Comparison of ENCODE assay signal across 8 cellular contexts in the genomic region with DNA sequence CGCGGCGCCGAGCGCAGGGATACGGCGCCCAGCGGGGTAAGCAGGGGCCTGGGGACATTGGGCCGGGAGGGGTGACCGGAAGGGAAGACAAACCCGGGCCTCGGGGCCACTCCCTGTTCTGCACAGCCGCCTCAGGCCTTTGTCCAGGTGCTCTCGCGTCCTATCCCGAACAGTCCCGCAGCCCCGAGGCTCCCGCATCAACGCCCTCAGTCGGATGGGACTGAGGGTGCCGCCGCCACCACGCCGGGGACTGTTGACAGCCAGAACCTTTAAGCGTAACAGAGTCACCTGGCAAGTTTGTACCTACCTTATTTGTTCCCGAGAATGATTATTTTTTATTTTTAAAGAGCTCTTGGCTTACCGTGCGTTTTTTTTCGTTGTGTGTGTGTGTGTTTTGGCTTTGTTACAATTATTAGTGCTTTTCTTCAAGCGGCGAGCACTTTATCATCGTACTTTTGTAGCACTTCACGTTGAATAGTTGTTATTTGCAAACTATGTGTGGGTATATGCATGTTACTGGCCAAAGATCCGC. TPM values are rescaled to one million over a fixed set of nuclear protein-coding genes. Genes with fewer than 3 reads are reported as not detected.
DNase-seq lines count a peak whose midpoint lies in the region; ATAC-seq, FAIRE-seq and TF ChIP-seq lines count a peak whose summit lies in the region.

No MANE protein-coding gene starts in this region.

- dilution Hi-C loops in keratinocyte (cut with MboI; ENCODE audit: extremely low pct_ligation_motif_present, low sequenced_read_pairs): no loop called here

- no peaks in the 10 kb centered on the region for H3K27me3 ChIP-seq in HAP-1 (ENCODE audit: low read depth)
- no peaks in the 10 kb centered on the region for H3K27me3 ChIP-seq in adrenal gland
- no peaks in the 10 kb centered on the region for H3K27me3 ChIP-seq in keratinocyte (ENCODE audit: control insufficient read depth, extremely low read depth, insufficient read depth, low read length)
- no peaks in the 10 kb centered on the region for H3K27me3 ChIP-seq in subcutaneous abdominal adipose tissue (ENCODE audit: control insufficient read depth in 5 of 5, insufficient read depth in 4 of 5, low read length in 5 of 5)

- peak overlapping the region; percentile 83 for H3K9ac ChIP-seq in keratinocyte (ENCODE audit: control insufficient read depth, extremely low read depth, insufficient read depth, low read length)
- H3K9ac ChIP-seq in subcutaneous abdominal adipose tissue (ENCODE audit: low read length in 5 of 5): peak overlapping the region; percentile 52 to 96 (median 92)

- ATAC-seq in GM18499 (IDR thresholded peaks at IDR 0.05; ENCODE audit: insufficient read depth, unreplicated experiment): peak; percentile 15

- H4K20me1 ChIP-seq in keratinocyte (ENCODE audit: control insufficient read depth, extremely low read depth, insufficient read depth, low read length): peaks cover 9% of the 10 kb centered on the region

- peak overlapping the region; percentile 100 for H3K4me3 ChIP-seq in HAP-1
- peak overlapping the region; percentile 9 to 91 (median 87) for H3K4me3 ChIP-seq in adrenal gland
- H3K4me3 ChIP-seq in keratinocyte (ENCODE audit: control insufficient read depth in 2 of 3, extremely low read depth in 1 of 3, insufficient read depth in 2 of 3, low read depth in 1 of 3, low read length in 3 of 3): peak overlapping the region; percentile 93 to 97 (median 95)
- peak overlapping the region; percentile 81 to 95 (median 91) for H3K4me3 ChIP-seq in subcutaneous abdominal adipose tissue (ENCODE audit: low read depth in 1 of 5, low read length in 5 of 5)

- no peak for FAIRE-seq in keratinocyte (lab: Jason Lieb, UNC)

- TF ChIP-seq CTCF in adrenal gland (IDR thresholded peaks at IDR 0.05): no peak
- TF ChIP-seq CTCF in keratinocyte (optimal IDR thresholded peaks at IDR 0.05 in 1 of 3, IDR thresholded peaks at IDR 0.05 in 1 of 3, conservative IDR thresholded peaks at IDR 0.05 in 1 of 3; ENCODE audit: extremely low read depth in 1 of 3, insufficient read depth in 2 of 3, low read length in 3 of 3): no peak

- DNase-seq in HAP-1 (ENCODE audit: low spot score in 2 of 2): peak in 1 of 2 experiments; percentile 51
- DNase-seq in NCI-H146 treated with DMSO at 0.1 percent for 48 hours (lab: John Stamatoyannopoulos, UW; ENCODE audit: unreplicated experiment): peak; percentile 90
- peak in 6 of 7 donors; percentile 61 to 76 (median 67) for DNase-seq in adrenal gland
- no peak for DNase-seq in keratinocyte (ENCODE audit: low read depth, low spot score)
- no peak for DNase-seq in cortex of kidney (lab: John Stamatoyannopoulos, UW)
- no peak for DNase-seq in central memory CD4-positive, alpha-beta T cell

- 1 to 2% (median 1%) methylated on average over 18 to 35 of the region's 35 CpGs for WGBS in adrenal gland, 4 donors

- no peaks in the 10 kb centered on the region for H3K9me1 ChIP-seq in keratinocyte (ENCODE audit: control insufficient read depth, extremely low read depth, insufficient read depth, low read length)

- H2AFZ ChIP-seq in keratinocyte (ENCODE audit: control insufficient read depth, low read length): peak overlapping the region; percentile 85

- no peaks in the 10 kb centered on the region for H3K9me3 ChIP-seq in HAP-1
- no peaks in the 10 kb centered on the region for H3K9me3 ChIP-seq in adrenal gland (replicated peaks in 1 of 3)
- H3K9me3 ChIP-seq in keratinocyte (ENCODE audit: control insufficient read depth, low read depth, low read length): no peaks in the 10 kb centered on the region
- no peaks in the 10 kb centered on the region for H3K9me3 ChIP-seq in subcutaneous abdominal adipose tissue (ENCODE audit: control insufficient read depth in 5 of 5, low read length in 5 of 5)

- intact Hi-C loops in adrenal gland (cut with DNase I): no loop called here

- peaks cover 91% of the 10 kb centered on the region for H3K79me2 ChIP-seq in keratinocyte (ENCODE audit: control insufficient read depth, insufficient read depth, low read length)

- H3K27ac ChIP-seq in adrenal gland (peak overlapping the region; percentile 37 to 97 (median 94)), keratinocyte (ENCODE audit: control insufficient read depth, insufficient read depth, low read length) (peak overlapping the region; percentile 72), subcutaneous abdominal adipose tissue (ENCODE audit: low read depth, low read length) (peak overlapping the region; percentile 98)

- in situ Hi-C loops in HAP-1 (cut with MboI; ENCODE audit: low sequenced_read_pairs): no loop called here

- H3K4me1 ChIP-seq in HAP-1 (peaks cover 6% of the 10 kb centered on the region), adrenal gland (replicated peaks in 1 of 2) (peaks cover 18 to 49% of the 10 kb centered on the region in 2 donors), keratinocyte (ENCODE audit: control insufficient read depth, extremely low read depth, insufficient read depth, low read length) (peaks cover 15% of the 10 kb centered on the region), subcutaneous abdominal adipose tissue (ENCODE audit: control insufficient read depth in 5 of 5, insufficient read depth in 5 of 5, low read length in 5 of 5) (peaks cover 23 to 62% (median 57%) of the 10 kb centered on the region in 5 donors)

- H3K36me3 ChIP-seq in HAP-1 (replicated peaks): peaks cover 17% of the 10 kb centered on the region
- peaks cover 0 to 20% of the 10 kb centered on the region in 2 donors for H3K36me3 ChIP-seq in adrenal gland (replicated peaks in 1 of 2)
- H3K36me3 ChIP-seq in keratinocyte (ENCODE audit: control insufficient read depth in 2 of 2, extremely low read depth in 1 of 2, insufficient read depth in 2 of 2, low read length in 2 of 2): peaks cover 12 to 13% of the 10 kb centered on the region in 2 experiments
- peaks cover 0 to 24% (median 15%) of the 10 kb centered on the region in 5 donors for H3K36me3 ChIP-seq in subcutaneous abdominal adipose tissue (ENCODE audit: control insufficient read depth in 5 of 5, insufficient read depth in 5 of 5, low read length in 5 of 5)

- H3K4me2 ChIP-seq in keratinocyte (ENCODE audit: control insufficient read depth, extremely low read depth, insufficient read depth, low read depth, low read length): peak overlapping the region; percentile 92

- TF ChIP-seq POLR2A in adrenal gland (IDR thresholded peaks at IDR 0.05): no peak

RNA-seq across cellular contexts. Expression of a gene that starts 0.4 kb away (rescaled TPM):
- total RNA-seq in adrenal gland: 10 to 100 TPM in 7 of 8 donors, 1 to 10 TPM in 1; 4.9 to 39.2 (median 29.7) TPM
- polyA plus RNA-seq in adrenal gland: 10 to 100 TPM; 29.7 to 59.6 (median 58.8) TPM
- polyA plus RNA-seq in keratinocyte: 20.6 to 26.1 TPM (median 24.8 TPM) in 3 replicates
- 35.0 TPM for polyA plus RNA-seq in keratinocyte (2011; ENCODE audit: low read depth)
- polyA plus RNA-seq in keratinocyte (2011; cell fraction: cytosol; rRNA removed): 19.4 and 29.1 TPM in 2 replicates
- polyA plus RNA-seq in keratinocyte (2011; cell fraction: nucleus; rRNA removed): 7.3 and 7.4 TPM in 2 replicates
- 43.4 and 43.6 TPM in 2 replicates for polyA plus RNA-seq in keratinocyte (2012; ENCODE audit: low replicate concordance)
- polyA minus RNA-seq in keratinocyte: 5.1 to 8.4 TPM (median 7.2 TPM) in 3 replicates
- polyA minus RNA-seq in keratinocyte (2011; cell fraction: cytosol; rRNA and poly(A)+ RNA removed): 14.8 TPM
- 3.4 and 8.8 TPM in 2 replicates for polyA minus RNA-seq in keratinocyte (2011; cell fraction: nucleus; rRNA and poly(A)+ RNA removed)

RNA-seq across cellular contexts. Expression of a gene that starts 0.7 kb away (rescaled TPM):
- total RNA-seq in adrenal gland: 10 to 100 TPM; 17.8 to 33.5 (median 25.7) TPM
- polyA plus RNA-seq in adrenal gland (10 to 100 TPM in 1 of 3 donors, 1 to 10 TPM in 2; 5.2 to 28.4 (median 5.6) TPM), keratinocyte (6.9 to 14.4 TPM (median 13.8 TPM) in 3 replicates)
- polyA plus RNA-seq in keratinocyte (2011; ENCODE audit: low read depth): 120 TPM
- polyA plus RNA-seq in keratinocyte (2011; cell fraction: cytosol; rRNA removed): 9.5 and 14.2 TPM in 2 replicates
- polyA plus RNA-seq in keratinocyte (2011; cell fraction: nucleus; rRNA removed): 16.5 and 19.6 TPM in 2 replicates
- polyA plus RNA-seq in keratinocyte (2012; ENCODE audit: low replicate concordance): 20.1 and 21.2 TPM in 2 replicates
- polyA minus RNA-seq in keratinocyte: 9.9 to 18.6 TPM (median 13.9 TPM) in 3 replicates
- 12.7 TPM for polyA minus RNA-seq in keratinocyte (2011; cell fraction: cytosol; rRNA and poly(A)+ RNA removed)
- polyA minus RNA-seq in keratinocyte (2011; cell fraction: nucleus; rRNA and poly(A)+ RNA removed): 9.3 and 17.5 TPM in 2 replicates

RNA-seq across cellular contexts. Expression of a gene that starts 34.2 kb away (rescaled TPM):
- 10 to 100 TPM in 7 of 8 donors, 1 to 10 TPM in 1; 9.7 to 18.1 (median 13.5) TPM for total RNA-seq in adrenal gland
- polyA plus RNA-seq in adrenal gland (10 to 100 TPM in 2 of 3 donors, 1 to 10 TPM in 1; 2.5 to 26.0 (median 17.1) TPM), keratinocyte (4.4 to 8.9 TPM (median 5.9 TPM) in 3 replicates)
- 0.64 TPM for polyA plus RNA-seq in keratinocyte (2011; ENCODE audit: low read depth)
- polyA plus RNA-seq in keratinocyte (2011; cell fraction: cytosol; rRNA removed): 3.7 and 9.9 TPM in 2 replicates
- polyA plus RNA-seq in keratinocyte (2011; cell fraction: nucleus; rRNA removed): 8.1 and 10.7 TPM in 2 replicates
- polyA plus RNA-seq in keratinocyte (2012; ENCODE audit: low replicate concordance): 5.2 and 10.0 TPM in 2 replicates
- 2.1 to 5.0 TPM (median 3.2 TPM) in 3 replicates for polyA minus RNA-seq in keratinocyte
- 8.8 TPM for polyA minus RNA-seq in keratinocyte (2011; cell fraction: cytosol; rRNA and poly(A)+ RNA removed)
- 5.4 and 6.7 TPM in 2 replicates for polyA minus RNA-seq in keratinocyte (2011; cell fraction: nucleus; rRNA and poly(A)+ RNA removed)

RNA-seq across cellular contexts. Expression of a gene that starts 40.5 kb away (rescaled TPM):
- total RNA-seq in adrenal gland: 100 to 1,000 TPM in 7 of 8 donors, 10 to 100 TPM in 1; 95.6 to 410 (median 198) TPM
- polyA plus RNA-seq in adrenal gland (100 to 1,000 TPM in 2 of 3 donors, 10 to 100 TPM in 1; 11.0 to 383 (median 303) TPM), keratinocyte (8.2 to 60.7 TPM (median 10.0 TPM) in 3 replicates)
- 94.1 TPM for polyA plus RNA-seq in keratinocyte (2011; ENCODE audit: low read depth)
- 15.4 and 80.5 TPM in 2 replicates for polyA plus RNA-seq in keratinocyte (2011; cell fraction: cytosol; rRNA removed)
- 49.1 and 79.4 TPM in 2 replicates for polyA plus RNA-seq in keratinocyte (2011; cell fraction: nucleus; rRNA removed)
- polyA plus RNA-seq in keratinocyte (2012; ENCODE audit: low replicate concordance): 16.1 and 59.8 TPM in 2 replicates
- 4.6 to 13.7 TPM (median 11.2 TPM) in 3 replicates for polyA minus RNA-seq in keratinocyte
- 58.3 TPM for polyA minus RNA-seq in keratinocyte (2011; cell fraction: cytosol; rRNA and poly(A)+ RNA removed)
- polyA minus RNA-seq in keratinocyte (2011; cell fraction: nucleus; rRNA and poly(A)+ RNA removed): 7.6 and 11.1 TPM in 2 replicates

Comparison
In these comparisons a context has a peak if more than half of its experiments do, and no peak if none do; other contexts are left out.
1. DNase-seq: peak in NCI-H146 treated with DMSO at 0.1 percent for 48 hours (single experiment) and adrenal gland (6 of 7); none in keratinocyte (single experiment), cortex of kidney (single experiment) and central memory CD4-positive, alpha-beta T cell (single experiment).
2. Peak in every context shown above with its lines, with median percentiles within 50 percentile points of each other: H3K4me3 ChIP-seq and H3K27ac ChIP-seq.